Comparison of ENCODE assay signal across 2 cellular contexts in genomic region chr5:118531276-118531675, GRCh38.
TF ChIP-seq lines count a peak whose summit lies in the region.

No MANE protein-coding gene starts in this region.

TF ChIP-seq in GM23338, 12 proteins besides CTCF, POLR2A, EP300 and RAD21:
- TF ChIP-seq ZNF462 (CRISPR knock-in tag; IDR thresholded peaks at IDR 0.05) (no peak), CREB1 (CRISPR knock-in tag; IDR thresholded peaks at IDR 0.05; ENCODE audit: low read depth) (no peak), ZNF114 (CRISPR knock-in tag; IDR thresholded peaks at IDR 0.05) (no peak), POLR2AphosphoS5 (IDR thresholded peaks at IDR 0.05; ENCODE audit: low read depth) (no peak), EZH2phosphoT487 (IDR thresholded peaks at IDR 0.05; ENCODE audit: unreplicated experiment) (no peak), STAT1 (IDR thresholded peaks at IDR 0.05; ENCODE audit: unreplicated experiment) (no peak), NANOG (IDR thresholded peaks at IDR 0.05; ENCODE audit: borderline replicate concordance) (no peak), REST (IDR thresholded peaks at IDR 0.05; ENCODE audit: unreplicated experiment) (no peak), EZH2 (IDR thresholded peaks at IDR 0.05; ENCODE audit: low read depth, unreplicated experiment) (no peak), ZNF331 (CRISPR knock-in tag; IDR thresholded peaks at IDR 0.05; ENCODE audit: low read depth) (no peak), JUNB (IDR thresholded peaks at IDR 0.05; ENCODE audit: unreplicated experiment) (no peak)
- TF ChIP-seq, protein P1, sequence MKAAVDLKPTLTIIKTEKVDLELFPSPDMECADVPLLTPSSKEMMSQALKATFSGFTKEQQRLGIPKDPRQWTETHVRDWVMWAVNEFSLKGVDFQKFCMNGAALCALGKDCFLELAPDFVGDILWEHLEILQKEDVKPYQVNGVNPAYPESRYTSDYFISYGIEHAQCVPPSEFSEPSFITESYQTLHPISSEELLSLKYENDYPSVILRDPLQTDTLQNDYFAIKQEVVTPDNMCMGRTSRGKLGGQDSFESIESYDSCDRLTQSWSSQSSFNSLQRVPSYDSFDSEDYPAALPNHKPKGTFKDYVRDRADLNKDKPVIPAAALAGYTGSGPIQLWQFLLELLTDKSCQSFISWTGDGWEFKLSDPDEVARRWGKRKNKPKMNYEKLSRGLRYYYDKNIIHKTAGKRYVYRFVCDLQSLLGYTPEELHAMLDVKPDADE (IDR thresholded peaks at IDR 0.05) = no peak

TF ChIP-seq in H1, 55 proteins besides CTCF, POLR2A, EP300 and RAD21:
- TF ChIP-seq GABPA (IDR thresholded peaks at IDR 0.05; ENCODE audit: borderline replicate concordance, insufficient read depth, low read length) (no peak), CHD7 (IDR thresholded peaks at IDR 0.05; ENCODE audit: insufficient replicate concordance, low read length) (no peak), JUND (IDR thresholded peaks at IDR 0.05; ENCODE audit: low read length) (no peak), SRF (IDR thresholded peaks at IDR 0.05; ENCODE audit: low read depth, low read length) (no peak), CBX5 (IDR thresholded peaks at IDR 0.05; ENCODE audit: low read depth, low read length) (no peak), MAFK (IDR thresholded peaks at IDR 0.05; ENCODE audit: low read depth, low read length) (no peak), SIN3A (conservative IDR thresholded peaks at IDR 0.05 in 1 of 2, IDR thresholded peaks at IDR 0.05 in 1 of 2; ENCODE audit: low read depth in 1 of 2, low read length in 2 of 2) (no peak), HDAC6 (IDR thresholded peaks at IDR 0.05; ENCODE audit: low read depth, low read length) (no peak), KDM4A (IDR thresholded peaks at IDR 0.05; ENCODE audit: low read depth, low read length, severe bottlenecking) (no peak)
TF ChIP-seq in H1: peak in this region for 0.
